In genomic region chr4:156517956-156518355, GRCh38 we compare ENCODE assay signal across 29 cellular contexts.
"Had no signal": no experiment of that assay in that cellular context is flagged by ENCODE, and none has a peak within 500 bp of the region (broad histone marks: within the 10 kb centered on the region; RNA-seq: fewer than 3 reads in every experiment).

No MANE protein-coding gene starts in this region.

- H3K4me1 Mint-ChIP-seq: stimulated activated effector memory CD8-positive, alpha-beta T cell treated with anti-CD3 and anti-CD28 coated beads, Interleukin-12 subunit alpha, Interleukin-12 subunit beta, amount 100 ng/mL, for 72 hours; stimulated activated memory B cell treated with anti-CD40 and anti-IgM and Interleukin-4, amounts not matched to agents 10 μg/mL and 1 μg/mL and 100 μg/mL, for 72 hours; stimulated activated naive B cell treated with anti-CD40 and anti-IgM and Interleukin-4, amounts not matched to agents 10 μg/mL and 1 μg/mL and 100 μg/mL, for 72 hours; stimulated activated naive CD8-positive, alpha-beta T cell treated with anti-CD3 and anti-CD28 coated beads, Interleukin-15, amount 100 ng/mL, for 72 hours had no signal

- ATAC-seq: stimulated activated effector memory CD8-positive, alpha-beta T cell treated with anti-CD3 and anti-CD28 coated beads, Interleukin-12 subunit alpha, Interleukin-12 subunit beta, amount 100 ng/mL, for 72 hours; stimulated activated memory B cell treated with anti-CD40 and anti-IgM and Interleukin-4, amounts not matched to agents 10 μg/mL and 1 μg/mL and 100 μg/mL, for 72 hours; stimulated activated naive B cell treated with anti-CD40 and anti-IgM and Interleukin-4, amounts not matched to agents 10 μg/mL and 1 μg/mL and 100 μg/mL, for 72 hours; stimulated activated naive CD8-positive, alpha-beta T cell treated with anti-CD3 and anti-CD28 coated beads, Interleukin-15, amount 100 ng/mL, for 72 hours; stimulated activated naive CD8-positive, alpha-beta T cell treated with anti-CD3 and anti-CD28 coated beads, Interleukin-15, Interleukin-2, amounts not matched to agents 100 U/mL and 50 U/mL, for 24 hours; upper lobe of right lung had no signal

- FAIRE-seq: urothelium cell line had no signal

- H3K36me3 Mint-ChIP-seq: stimulated activated effector memory CD8-positive, alpha-beta T cell treated with anti-CD3 and anti-CD28 coated beads, Interleukin-12 subunit alpha, Interleukin-12 subunit beta, amount 100 ng/mL, for 72 hours; stimulated activated memory B cell treated with anti-CD40 and anti-IgM and Interleukin-4, amounts not matched to agents 10 μg/mL and 1 μg/mL and 100 μg/mL, for 72 hours; stimulated activated naive B cell treated with anti-CD40 and anti-IgM and Interleukin-4, amounts not matched to agents 10 μg/mL and 1 μg/mL and 100 μg/mL, for 72 hours had no signal

- H3K4me3 Mint-ChIP-seq: stimulated activated effector memory CD8-positive, alpha-beta T cell treated with anti-CD3 and anti-CD28 coated beads, Interleukin-12 subunit alpha, Interleukin-12 subunit beta, amount 100 ng/mL, for 72 hours; stimulated activated memory B cell treated with anti-CD40 and anti-IgM and Interleukin-4, amounts not matched to agents 10 μg/mL and 1 μg/mL and 100 μg/mL, for 72 hours; stimulated activated naive B cell treated with anti-CD40 and anti-IgM and Interleukin-4, amounts not matched to agents 10 μg/mL and 1 μg/mL and 100 μg/mL, for 72 hours; stimulated activated naive CD8-positive, alpha-beta T cell treated with anti-CD3 and anti-CD28 coated beads, Interleukin-15, amount 100 ng/mL, for 72 hours; stimulated activated naive CD8-positive, alpha-beta T cell treated with anti-CD3 and anti-CD28 coated beads, Interleukin-15, Interleukin-2, amounts not matched to agents 100 ng/mL and 50 ng/mL, for 24 hours; type B pancreatic cell had no signal

- H3K27ac ChIP-seq: stomach, suprapubic skin, testis, thoracic aorta, thyroid gland, tibial artery, tibial nerve, transverse colon, upper lobe of left lung, upper lobe of right lung, uterus, vagina had no signal

- H3K4me3 ChIP-seq: stomach, suprapubic skin, testis, thoracic aorta, thyroid gland, tibial artery, tibial nerve, transverse colon, upper lobe of left lung, upper lobe of right lung, uterus, vagina had no signal

- H3K4me1 ChIP-seq: stomach, suprapubic skin, testis, thyroid gland, tibial artery, tibial nerve, transverse colon, upper lobe of left lung, upper lobe of right lung, uterus, vagina had no signal

- H3K9me3 ChIP-seq: stomach, suprapubic skin, testis, thoracic aorta, thyroid gland, tibial artery, tibial nerve, transverse colon, upper lobe of left lung, upper lobe of right lung, uterus, vagina had no signal

- H3K27ac Mint-ChIP-seq: stimulated activated effector memory CD8-positive, alpha-beta T cell treated with anti-CD3 and anti-CD28 coated beads, Interleukin-12 subunit alpha, Interleukin-12 subunit beta, amount 100 ng/mL, for 72 hours; stimulated activated memory B cell treated with anti-CD40 and anti-IgM and Interleukin-4, amounts not matched to agents 10 μg/mL and 1 μg/mL and 100 μg/mL, for 72 hours; stimulated activated naive B cell treated with anti-CD40 and anti-IgM and Interleukin-4, amounts not matched to agents 10 μg/mL and 1 μg/mL and 100 μg/mL, for 72 hours; stimulated activated naive CD8-positive, alpha-beta T cell treated with anti-CD3 and anti-CD28 coated beads, Interleukin-15, amount 100 ng/mL, for 72 hours; stimulated activated naive CD8-positive, alpha-beta T cell treated with anti-CD3 and anti-CD28 coated beads, Interleukin-15, Interleukin-2, amounts not matched to agents 100 ng/mL and 50 ng/mL, for 24 hours; type B pancreatic cell had no signal

- DNase-seq: stimulated activated CD4-positive, alpha-beta T cell treated with anti-CD3 and anti-CD28 coated beads, Interleukin-2, amount 100 ng/mL, for 48 hours; stimulated activated CD4-positive, alpha-beta T cell treated with anti-CD3 and anti-CD28 coated beads, Interleukin-4, amount 100 ng/mL, for 1 hour; stimulated activated CD4-positive, alpha-beta T cell treated with anti-CD3 and anti-CD28 coated beads, Interleukin-4, amount 100 ng/mL, for 24 hours; stimulated activated CD4-positive, alpha-beta T cell treated with anti-CD3 and anti-CD28 coated beads, Interleukin-4, amount 100 ng/mL, for 4 hours; stimulated activated CD8-positive, alpha-beta memory T cell treated with anti-CD3 and anti-CD28 coated beads, Interleukin-4, amount 100 ng/mL, for 48 hours; stimulated activated naive B cell treated with anti-CD40 and anti-IgM and Interleukin-4, amounts not matched to agents 10 μg/mL and 1 μg/mL and 100 μg/mL, for 72 hours; stimulated activated naive CD4-positive, alpha-beta T cell; stimulated activated naive CD4-positive, alpha-beta T cell treated with Interleukin-2 at 50 U/mL for 16 hours; stimulated activated naive CD8-positive, alpha-beta T cell treated with anti-CD3 and anti-CD28 coated beads, Interleukin-15, amount 100 ng/mL, for 72 hours; stimulated activated naive CD8-positive, alpha-beta T cell treated with anti-CD3 and anti-CD28 coated beads, Interleukin-15, Interleukin-2, amounts not matched to agents 100 U/mL and 50 U/mL, for 24 hours; stomach; substantia nigra; testis; thyroid gland; tibial artery; transverse colon; trophoblast cell; upper lobe of left lung; upper lobe of right lung; uterus had no signal

- H3K27me3 ChIP-seq: stomach, suprapubic skin, testis, thyroid gland, tibial artery, tibial nerve, transverse colon, upper lobe of left lung, upper lobe of right lung, uterus, vagina had no signal

- H3K36me3 ChIP-seq: stomach, suprapubic skin, thoracic aorta, thyroid gland, tibial artery, tibial nerve, transverse colon, upper lobe of left lung, upper lobe of right lung, uterus, vagina had no signal

- H3K27me3 Mint-ChIP-seq: stimulated activated memory B cell treated with anti-CD40 and anti-IgM and Interleukin-4, amounts not matched to agents 10 μg/mL and 1 μg/mL and 100 μg/mL, for 72 hours; stimulated activated naive B cell treated with anti-CD40 and anti-IgM and Interleukin-4, amounts not matched to agents 10 μg/mL and 1 μg/mL and 100 μg/mL, for 72 hours; stimulated activated naive CD8-positive, alpha-beta T cell treated with anti-CD3 and anti-CD28 coated beads, Interleukin-15, amount 100 ng/mL, for 72 hours; stimulated activated naive CD8-positive, alpha-beta T cell treated with anti-CD3 and anti-CD28 coated beads, Interleukin-15, Interleukin-2, amounts not matched to agents 100 ng/mL and 50 ng/mL, for 24 hours; type B pancreatic cell had no signal
